Comparison of ENCODE assay signal across 8 cellular contexts in genomic region chr14:105699706-105700105, GRCh38.
DNase-seq lines count a peak whose midpoint lies in the region; ATAC-seq and TF ChIP-seq lines count a peak whose summit lies in the region.
"Not testable (repeated sequence)": the region's sequence is repeated elsewhere in the genome, so short reads cannot be mapped to it uniquely, and the experiment has no call there.

No MANE protein-coding gene starts in this region.

- not testable (repeated sequence) for TF ChIP-seq CTCF in DOHH2 (IDR thresholded peaks at IDR 0.05; ENCODE audit: low read depth, low read length, poor library complexity, severe bottlenecking); KMS-11 (conservative IDR thresholded peaks at IDR 0.05; ENCODE audit: low read depth, low read length); Panc1 (IDR thresholded peaks at IDR 0.05); gastroesophageal sphincter (IDR thresholded peaks at IDR 0.05); right lobe of liver (IDR thresholded peaks at IDR 0.05); upper lobe of left lung (IDR thresholded peaks at IDR 0.05)

- peak overlapping the region; percentile 99 for H3K27ac ChIP-seq in DOHH2 (ENCODE audit: low read depth, low read length)
- peak overlapping the region; percentile 91 for H3K27ac ChIP-seq in KMS-11
- not testable (repeated sequence) for H3K27ac ChIP-seq in Panc1 (ENCODE audit: low read length); gastroesophageal sphincter; right lobe of liver; upper lobe of left lung

- intact Hi-C loops in Panc1 (cut with micrococcal nuclease; ENCODE audit: unreplicated experiment) (loop anchor here (5.0 kb wide), 1 partner anchor 117 kb away; no protein-coding TSS in a partner anchor), right lobe of liver (cut with DNase I) (loop anchor here in 1 of 2 donors (10.0 kb wide), 1 partner anchor 115 kb away; no protein-coding TSS in a partner anchor), posterior vena cava (cut with DNase I) (loop anchor here in 1 of 2 donors (2.0 kb wide), 1 partner anchor 117 kb away; no protein-coding TSS in a partner anchor)

- H3K9me2 ChIP-seq in DOHH2 (replicated peaks; ENCODE audit: control insufficient read depth, low read length): not testable (repeated sequence)

- peak overlapping the region; percentile 42 for H3K4me2 ChIP-seq in DOHH2 (ENCODE audit: low read length)
- peak overlapping the region; percentile 68 for H3K4me2 ChIP-seq in KMS-11

- not testable (repeated sequence) for TF ChIP-seq EP300 in gastroesophageal sphincter (IDR thresholded peaks at IDR 0.05); upper lobe of left lung (IDR thresholded peaks at IDR 0.05)

- not testable (repeated sequence) for H3F3A ChIP-seq in DOHH2 (ENCODE audit: control insufficient read depth, insufficient read depth)

- ATAC-seq in Panc1: peak; percentile 36
- not testable (repeated sequence) for ATAC-seq in activated CD8-positive, alpha-beta memory T cell treated with anti-CD3 and anti-CD28 coated beads, Interleukin-2, amount 10 ng/mL, durations not matched to agents 7 days and 5 days
- ATAC-seq in gastroesophageal sphincter: peak; percentile 20
- peak in 3 of 4 donors; percentile 17 to 53 (median 19) for ATAC-seq in right lobe of liver
- ATAC-seq in upper lobe of left lung (ENCODE audit: low FRiP score in 2 of 2): peak; percentile 19 to 23

- H3K9ac ChIP-seq in KMS-11: peak overlapping the region; percentile 51; the same call in 1 of the 2 replicates

- peak overlapping the region; percentile 39 for H3K4me3 ChIP-seq in DOHH2 (ENCODE audit: low read length)
- not testable (repeated sequence) for H3K4me3 ChIP-seq in KMS-11 (IDR thresholded peaks at IDR 0.05; ENCODE audit: insufficient read depth, low read depth, low read length); Panc1 (ENCODE audit: low read depth in 2 of 2, low read length in 2 of 2); gastroesophageal sphincter; right lobe of liver; upper lobe of left lung

- H3K4me1 Mint-ChIP-seq in activated CD8-positive, alpha-beta memory T cell treated with anti-CD3 and anti-CD28 coated beads, Interleukin-2, amount 10 ng/mL, durations not matched to agents 7 days and 5 days: peaks cover 24% of the 10 kb centered on the region

- CTCF ChIA-PET in Panc1 (lab: Charles Lee); activated CD8-positive, alpha-beta memory T cell treated with anti-CD3 and anti-CD28 coated beads, Interleukin-2, amount 10 ng/mL, durations not matched to agents 7 days and 5 days (lab: Charles Lee): not testable (repeated sequence)

- not testable (repeated sequence) for H3K79me2 ChIP-seq in DOHH2 (ENCODE audit: control insufficient read depth, low read length); KMS-11 (ENCODE audit: insufficient read depth, low read depth)

- H3K36me3 ChIP-seq in DOHH2 (ENCODE audit: control insufficient read depth, low read length); KMS-11 (ENCODE audit: insufficient read depth); Panc1 (ENCODE audit: control insufficient read depth, insufficient read depth, low read length); gastroesophageal sphincter; right lobe of liver; upper lobe of left lung: not testable (repeated sequence)

- H3K9me3 ChIP-seq in DOHH2 (ENCODE audit: control insufficient read depth, insufficient read depth, low read length); Panc1 (ENCODE audit: control insufficient read depth, insufficient read depth, low read depth, low read length); gastroesophageal sphincter; right lobe of liver; upper lobe of left lung: not testable (repeated sequence)

- BruUV-seq in Panc1 (replicated peaks; lab: Mats Ljungman, UMichigan): not testable (repeated sequence)

- DNase-seq in Panc1 (ENCODE audit: low read depth, low spot score); upper lobe of left lung: not testable (repeated sequence)
- DNase-seq in activated CD8-positive, alpha-beta memory T cell treated with anti-CD3 and anti-CD28 coated beads, Interleukin-2, amount 10 ng/mL, durations not matched to agents 7 days and 5 days: peak; percentile 42
- peak in 1 of 3 donors; percentile 56 for DNase-seq in right lobe of liver
- peak; percentile 80 for DNase-seq in posterior vena cava (ENCODE audit: low spot score)

- not testable (repeated sequence) for H2AFZ ChIP-seq in KMS-11 (ENCODE audit: low read depth)

- 69 to 71% methylated on average over 2 to 5 of the region's 9 CpGs for WGBS in gastroesophageal sphincter (ENCODE audit: low coverage in 1 of 2), 2 donors
- 36% methylated on average over 6 of the region's 9 CpGs for WGBS in right lobe of liver (ENCODE audit: insufficient coverage, low coverage, low lambda C conversion rate, missing lambda C conversion rate)
- WGBS in upper lobe of left lung, 2 donors: 66 to 75% methylated on average over 6 of the region's 9 CpGs

- not testable (repeated sequence) for TF ChIP-seq POLR2A in gastroesophageal sphincter (IDR thresholded peaks at IDR 0.05); right lobe of liver (IDR thresholded peaks at IDR 0.05); upper lobe of left lung (IDR thresholded peaks at IDR 0.05)

- not testable (repeated sequence) for H4K20me1 ChIP-seq in DOHH2 (ENCODE audit: control insufficient read depth, insufficient read depth, low read depth, low read length); KMS-11 (ENCODE audit: insufficient read depth)

- H3K36me3 Mint-ChIP-seq in activated CD8-positive, alpha-beta memory T cell treated with anti-CD3 and anti-CD28 coated beads, Interleukin-2, amount 10 ng/mL, durations not matched to agents 7 days and 5 days: not testable (repeated sequence)

- H3K9me3 Mint-ChIP-seq in activated CD8-positive, alpha-beta memory T cell treated with anti-CD3 and anti-CD28 coated beads, Interleukin-2, amount 10 ng/mL, durations not matched to agents 7 days and 5 days (ENCODE audit: low read depth): not testable (repeated sequence)

- peaks cover 64% of the 10 kb centered on the region for H3K4me1 ChIP-seq in DOHH2 (ENCODE audit: control insufficient read depth, low read length)
- peaks cover 45% of the 10 kb centered on the region for H3K4me1 ChIP-seq in KMS-11 (ENCODE audit: low read depth, poor library complexity, severe bottlenecking)
- H3K4me1 ChIP-seq in Panc1 (ENCODE audit: control insufficient read depth, insufficient read depth, low read length); gastroesophageal sphincter; right lobe of liver; upper lobe of left lung: not testable (repeated sequence)

- H3K27me3 ChIP-seq in DOHH2 (ENCODE audit: control insufficient read depth, low read length); KMS-11 (ENCODE audit: insufficient read depth, low read depth); Panc1 (ENCODE audit: control insufficient read depth, insufficient read depth, low read length); gastroesophageal sphincter; right lobe of liver; upper lobe of left lung: not testable (repeated sequence)

- H3K4me3 Mint-ChIP-seq in activated CD8-positive, alpha-beta memory T cell treated with anti-CD3 and anti-CD28 coated beads, Interleukin-2, amount 10 ng/mL, durations not matched to agents 7 days and 5 days: not testable (repeated sequence)

- POLR2A ChIA-PET in Panc1 (lab: Charles Lee): not testable (repeated sequence)

- H3K27ac Mint-ChIP-seq in activated CD8-positive, alpha-beta memory T cell treated with anti-CD3 and anti-CD28 coated beads, Interleukin-2, amount 10 ng/mL, durations not matched to agents 7 days and 5 days: not testable (repeated sequence)

- not testable (repeated sequence) for H3K27me3 Mint-ChIP-seq in activated CD8-positive, alpha-beta memory T cell treated with anti-CD3 and anti-CD28 coated beads, Interleukin-2, amount 10 ng/mL, durations not matched to agents 7 days and 5 days

- in situ Hi-C loops in Panc1 (cut with HindIII; ENCODE audit: low pct_unique_long_range_greater_than_20kb, low sequenced_read_pairs): not testable (repeated sequence)
